10 cellular contexts compared by ENCODE assay signal in the genomic region with DNA sequence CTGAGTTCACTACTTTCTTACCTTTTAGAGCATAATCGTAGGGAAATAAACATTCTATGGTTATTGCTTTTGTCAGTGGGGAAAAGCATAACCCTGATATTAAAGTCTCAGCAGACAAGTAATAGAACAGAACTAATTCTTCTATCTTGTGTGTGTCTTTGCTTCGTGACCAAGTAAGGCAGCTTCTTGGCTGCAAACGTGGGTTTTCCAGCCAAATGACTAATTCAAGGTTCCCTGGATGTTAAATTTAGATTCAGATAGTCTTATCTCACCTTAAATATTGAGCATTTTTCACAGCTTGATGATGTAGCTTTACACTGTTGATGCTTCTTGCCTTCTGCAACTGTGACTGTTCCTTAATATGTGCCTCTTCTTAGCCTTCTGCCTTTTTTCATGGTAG.
DNase-seq lines count a peak whose midpoint lies in the region; ATAC-seq, FAIRE-seq and TF ChIP-seq lines count a peak whose summit lies in the region.
"Had no signal": no experiment of that assay in that cellular context is flagged by ENCODE, and none has a peak within 500 bp of the region (broad histone marks: within the 10 kb centered on the region; RNA-seq: fewer than 3 reads in every experiment).

No MANE protein-coding gene starts in this region.

- ATAC-seq in SK-N-SH treated with all-trans-retinoic acid at 6 μM for 48 hours (peak; percentile 25), pancreas (peak; percentile 71 to 87 (median 80)), HG03175 (IDR thresholded peaks at IDR 0.05; ENCODE audit: unreplicated experiment) (no peak), GM21515 (IDR thresholded peaks at IDR 0.05; ENCODE audit: unreplicated experiment) (no peak)

- peak; percentile 69 for FAIRE-seq in pancreas (lab: Jason Lieb, UNC)

- no peaks in the 10 kb centered on the region for H3K9me3 Mint-ChIP-seq in activated T-cell treated with anti-CD3 and anti-CD28 coated beads, Interleukin-2, amount 50 U/mL, for 24 hours

- H3K4me3 ChIP-seq in BLaER1 treated with 17β-estradiol and CSF1 and Interleukin-3, amounts not matched to agents 10 nM and 100 nM, result no peak overlapping the region
- H3K4me3 ChIP-seq in fibroblast of lung (replicated peaks in 1 of 4; ENCODE audit: control extremely low read depth in 1 of 4, insufficient read depth in 1 of 4, low read depth in 3 of 4, low read length in 4 of 4) (no peak overlapping the region), pancreas (no peak overlapping the region)
- H3K4me3 ChIP-seq: heart right ventricle had no signal

- H3K27me3 ChIP-seq in BLaER1 treated with 17β-estradiol and CSF1 and Interleukin-3, amounts not matched to agents 10 nM and 100 nM, result no peaks in the 10 kb centered on the region
- H3K27me3 ChIP-seq in fibroblast of lung (ENCODE audit: control insufficient read depth, insufficient read depth, low read length) (no peaks in the 10 kb centered on the region), pancreas (no peaks in the 10 kb centered on the region)
- H3K27me3 ChIP-seq: heart right ventricle had no signal

- peaks cover 8 to 29% (median 14%) of the 10 kb centered on the region in 10 experiments for H3K4me1 ChIP-seq in BLaER1 treated with 17β-estradiol and CSF1 and Interleukin-3, amounts not matched to agents 10 nM and 100 nM
- H3K4me1 ChIP-seq in fibroblast of lung (ENCODE audit: control insufficient read depth, extremely low read depth, insufficient read depth, low read length), result peaks cover 2% of the 10 kb centered on the region
- H3K4me1 ChIP-seq in pancreas, result peaks cover 6 to 31% (median 26%) of the 10 kb centered on the region in 3 donors

- H4K20me1 ChIP-seq in BLaER1 treated with 17β-estradiol and CSF1 and Interleukin-3, amounts not matched to agents 10 nM and 100 nM, result peaks cover 0 to 21% (median 0%) of the 10 kb centered on the region in 11 experiments; a peak in 2 of 22 replicates
- no peaks in the 10 kb centered on the region for H4K20me1 ChIP-seq in fibroblast of lung (ENCODE audit: control insufficient read depth, extremely low read depth, insufficient read depth, low read length)

- H3K4me3 Mint-ChIP-seq in activated T-cell treated with anti-CD3 and anti-CD28 coated beads, Interleukin-2, amount 50 U/mL, for 24 hours, result no peak overlapping the region

- H2AFZ ChIP-seq in fibroblast of lung (ENCODE audit: low read length), result no peak overlapping the region

- no peak overlapping the region for H3K9ac ChIP-seq in BLaER1 treated with 17β-estradiol and CSF1 and Interleukin-3, amounts not matched to agents 10 nM and 100 nM
- no peak overlapping the region for H3K9ac ChIP-seq in fibroblast of lung (ENCODE audit: insufficient read depth, low read length)

- 0 out of 22 replicates have a peak overlapping the region, but pooled peaks of 1 of the 11 experiments have one; percentile 28 for H3K27ac ChIP-seq in BLaER1 treated with 17β-estradiol and CSF1 and Interleukin-3, amounts not matched to agents 10 nM and 100 nM
- H3K27ac ChIP-seq in fibroblast of lung (ENCODE audit: insufficient read depth, low read length), result no peak overlapping the region
- H3K27ac ChIP-seq in pancreas, result no peak overlapping the region
- H3K27ac ChIP-seq: HL-60 had no signal

- no peak overlapping the region for H3K27ac Mint-ChIP-seq in activated T-cell treated with anti-CD3 and anti-CD28 coated beads, Interleukin-2, amount 50 U/mL, for 24 hours

- peaks cover 18% of the 10 kb centered on the region for H3K36me3 Mint-ChIP-seq in activated T-cell treated with anti-CD3 and anti-CD28 coated beads, Interleukin-2, amount 50 U/mL, for 24 hours (ENCODE audit: low read depth)

- no peaks in the 10 kb centered on the region for H3K79me2 ChIP-seq in fibroblast of lung (ENCODE audit: control insufficient read depth, insufficient read depth, low read length)

- H3K9me3 ChIP-seq in BLaER1 treated with 17β-estradiol and CSF1 and Interleukin-3, amounts not matched to agents 10 nM and 100 nM (replicated peaks in 1 of 11), result no peaks in the 10 kb centered on the region
- H3K9me3 ChIP-seq in fibroblast of lung (ENCODE audit: control insufficient read depth, insufficient read depth, low read depth, low read length), result no peaks in the 10 kb centered on the region
- no peaks in the 10 kb centered on the region for H3K9me3 ChIP-seq in pancreas

- 15 to 19% methylated on average over 3 of the region's 3 CpGs for WGBS in pancreas, 2 donors

- DNase-seq in fibroblast of lung (ENCODE audit: low read depth in 2 of 2), result peak; percentile 24 to 86
- peak in 3 of 6 donors; percentile 4 to 56 (median 20) for DNase-seq in pancreas
- DNase-seq in DMS114 treated with DMSO at 0.1 percent for 48 hours (lab: John Stamatoyannopoulos, UW; ENCODE audit: unreplicated experiment), result no peak
- no peak for DNase-seq in activated T-cell treated with anti-CD3 and anti-CD28 coated beads, Interleukin-2, amount 50 U/mL, for 24 hours

- peak overlapping the region in 6 of 11 experiments; percentile 28 to 72 (median 56); a peak in 10 of 22 replicates for H3K4me2 ChIP-seq in BLaER1 treated with 17β-estradiol and CSF1 and Interleukin-3, amounts not matched to agents 10 nM and 100 nM
- H3K4me2 ChIP-seq in fibroblast of lung (ENCODE audit: extremely low read depth, insufficient read depth, low read length), result no peak overlapping the region

- no peaks in the 10 kb centered on the region for H3K27me3 Mint-ChIP-seq in activated T-cell treated with anti-CD3 and anti-CD28 coated beads, Interleukin-2, amount 50 U/mL, for 24 hours

- H3K4me1 Mint-ChIP-seq in activated T-cell treated with anti-CD3 and anti-CD28 coated beads, Interleukin-2, amount 50 U/mL, for 24 hours (ENCODE audit: low read depth), result peaks cover 16% of the 10 kb centered on the region

- TF ChIP-seq CTCF in fibroblast of lung (conservative IDR thresholded peaks at IDR 0.05 in 1 of 2, IDR thresholded peaks at IDR 0.05 in 1 of 2; ENCODE audit: low read depth in 1 of 2, low read length in 2 of 2) (no peak), pancreas (IDR thresholded peaks at IDR 0.05) (no peak)

- peaks cover 0 to 24% (median 4%) of the 10 kb centered on the region in 11 experiments; a peak in 8 of 22 replicates for H3K36me3 ChIP-seq in BLaER1 treated with 17β-estradiol and CSF1 and Interleukin-3, amounts not matched to agents 10 nM and 100 nM
- H3K36me3 ChIP-seq in fibroblast of lung (ENCODE audit: control insufficient read depth, insufficient read depth, low read length), result no peaks in the 10 kb centered on the region
- H3K36me3 ChIP-seq in pancreas, result no peaks in the 10 kb centered on the region
- H3K36me3 ChIP-seq: heart right ventricle had no signal

- intact Hi-C loops in pancreas (cut with DNase I), result no loop called here

TF ChIP-seq in SK-N-SH treated with all-trans-retinoic acid at 6 μM for 48 hours, 23 proteins besides CTCF, POLR2A, EP300 and RAD21:
- TF ChIP-seq, protein P1, sequence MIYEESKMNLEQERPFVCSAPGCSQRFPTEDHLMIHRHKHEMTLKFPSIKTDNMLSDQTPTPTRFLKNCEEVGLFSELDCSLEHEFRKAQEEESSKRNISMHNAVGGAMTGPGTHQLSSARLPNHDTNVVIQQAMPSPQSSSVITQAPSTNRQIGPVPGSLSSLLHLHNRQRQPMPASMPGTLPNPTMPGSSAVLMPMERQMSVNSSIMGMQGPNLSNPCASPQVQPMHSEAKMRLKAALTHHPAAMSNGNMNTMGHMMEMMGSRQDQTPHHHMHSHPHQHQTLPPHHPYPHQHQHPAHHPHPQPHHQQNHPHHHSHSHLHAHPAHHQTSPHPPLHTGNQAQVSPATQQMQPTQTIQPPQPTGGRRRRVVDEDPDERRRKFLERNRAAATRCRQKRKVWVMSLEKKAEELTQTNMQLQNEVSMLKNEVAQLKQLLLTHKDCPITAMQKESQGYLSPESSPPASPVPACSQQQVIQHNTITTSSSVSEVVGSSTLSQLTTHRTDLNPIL (CRISPR knock-in tag; IDR thresholded peaks at IDR 0.05; ENCODE audit: low read depth), result no peak
- TF ChIP-seq BACH2 (CRISPR knock-in tag; IDR thresholded peaks at IDR 0.05; ENCODE audit: borderline replicate concordance) (no peak), ARNTL (CRISPR knock-in tag; IDR thresholded peaks at IDR 0.05; ENCODE audit: borderline replicate concordance, low read depth) (no peak), ZFP3 (CRISPR knock-in tag; IDR thresholded peaks at IDR 0.05) (no peak)

Comparison
In these comparisons a context has a peak if more than half of its experiments do, and no peak if none do; other contexts are left out.
1. ATAC-seq: peak in SK-N-SH treated with all-trans-retinoic acid at 6 μM for 48 hours (single experiment) and pancreas (4 of 4); none in HG03175 (single experiment) and GM21515 (single experiment).
2. DNase-seq: peak in fibroblast of lung (2 of 2); none in DMS114 treated with DMSO at 0.1 percent for 48 hours (single experiment) and activated T-cell treated with anti-CD3 and anti-CD28 coated beads, Interleukin-2, amount 50 U/mL, for 24 hours (single experiment).